Comparison of ENCODE assay signal across 18 cellular contexts in genomic region chr10:11143240-11143639, GRCh38.
DNase-seq lines count a peak whose midpoint lies in the region; ATAC-seq and TF ChIP-seq lines count a peak whose summit lies in the region.
"Had no signal": no experiment of that assay in that cellular context is flagged by ENCODE, and none has a peak within 500 bp of the region (broad histone marks: within the 10 kb centered on the region; RNA-seq: fewer than 3 reads in every experiment).

No MANE protein-coding gene starts in this region.

- DNase-seq in activated naive CD4-positive, alpha-beta T cell treated with anti-CD3 and anti-CD28 coated beads, Interleukin-2, amount 10 ng/mL, durations not matched to agents 7 days and 5 days, result no peak
- no peak for DNase-seq in activated naive CD4-positive, alpha-beta T cell treated with Interleukin-2 at 50 U/mL for 16 hours
- no peak for DNase-seq in central memory CD8-positive, alpha-beta T cell (ENCODE audit: low spot score in 2 of 2)
- no peak for DNase-seq in stimulated activated naive B cell treated with anti-CD40 and anti-IgM and Interleukin-4, amounts not matched to agents 10 μg/mL and 1 μg/mL and 100 μg/mL, for 72 hours
- DNase-seq in SHP77 (lab: John Stamatoyannopoulos, UW), result no peak
- DNase-seq: ACHN; HCEC 1CT; NCI-H187 treated with DMSO at 0.1 percent for 48 hours; SHP77 treated with DMSO at 0.1 percent for 48 hours; stimulated activated naive CD4-positive, alpha-beta T cell; uterus had no signal

- H3K9me2 ChIP-seq in OCI-LY1 (ENCODE audit: low read depth, low read length), result no peaks in the 10 kb centered on the region

- H3K27me3 ChIP-seq in OCI-LY1 (ENCODE audit: insufficient read depth, low read length), result no peaks in the 10 kb centered on the region; the same call in 1 of the 2 replicates
- H3K27me3 ChIP-seq: ascending aorta, gastroesophageal sphincter, uterus had no signal

- no peak overlapping the region for H3K9ac ChIP-seq in OCI-LY1 (ENCODE audit: low read length)

- no peak overlapping the region for H3K4me3 ChIP-seq in OCI-LY1 (ENCODE audit: low read depth, low read length, poor library complexity, severe bottlenecking)
- H3K4me3 ChIP-seq: ascending aorta, coronary artery, gastroesophageal sphincter, prostate gland, uterus had no signal

- no peaks in the 10 kb centered on the region for H4K20me1 ChIP-seq in OCI-LY1 (ENCODE audit: insufficient read depth, low read length)

- H3K4me3 Mint-ChIP-seq in activated naive CD4-positive, alpha-beta T cell treated with anti-CD3 and anti-CD28 coated beads, Interleukin-2, amount 10 ng/mL, durations not matched to agents 7 days and 5 days, result no peak overlapping the region
- no peak overlapping the region for H3K4me3 Mint-ChIP-seq in central memory CD8-positive, alpha-beta T cell
- H3K4me3 Mint-ChIP-seq in stimulated activated naive B cell treated with anti-CD40 and anti-IgM and Interleukin-4, amounts not matched to agents 10 μg/mL and 1 μg/mL and 100 μg/mL, for 72 hours, result peak overlapping the region in 1 of 2 donors; percentile 21

- ATAC-seq in central memory CD8-positive, alpha-beta T cell (replicated peaks; ENCODE audit: extremely low read depth, poor library complexity, severe bottlenecking), result no peak
- ATAC-seq in stimulated activated naive B cell treated with anti-CD40 and anti-IgM and Interleukin-4, amounts not matched to agents 10 μg/mL and 1 μg/mL and 100 μg/mL, for 72 hours (replicated peaks), result no peak
- no peak for ATAC-seq in GM18868 (IDR thresholded peaks at IDR 0.05; ENCODE audit: unreplicated experiment)
- ATAC-seq in GM21723 (IDR thresholded peaks at IDR 0.05; ENCODE audit: unreplicated experiment), result no peak
- ATAC-seq: gastroesophageal sphincter had no signal

- no peaks in the 10 kb centered on the region for H3K36me3 ChIP-seq in OCI-LY1 (ENCODE audit: insufficient read depth, low read length)
- H3K36me3 ChIP-seq: ascending aorta, gastroesophageal sphincter, prostate gland, uterus had no signal

- H3K27ac ChIP-seq in OCI-LY1 (ENCODE audit: low read depth, low read length, poor library complexity, severe bottlenecking), result peak overlapping the region; percentile 1
- H3K27ac ChIP-seq: ascending aorta, coronary artery, gastroesophageal sphincter, prostate gland, uterus had no signal

- no peaks in the 10 kb centered on the region for H3F3A ChIP-seq in OCI-LY1 (ENCODE audit: insufficient read depth, low read length)

- peaks cover 30% of the 10 kb centered on the region for H3K4me1 ChIP-seq in OCI-LY1 (ENCODE audit: insufficient read depth, low read length, severe bottlenecking)
- H3K4me1 ChIP-seq: prostate gland, uterus had no signal

- H3K27me3 Mint-ChIP-seq in activated naive CD4-positive, alpha-beta T cell treated with anti-CD3 and anti-CD28 coated beads, Interleukin-2, amount 10 ng/mL, durations not matched to agents 7 days and 5 days, result no peaks in the 10 kb centered on the region
- H3K27me3 Mint-ChIP-seq in central memory CD8-positive, alpha-beta T cell, result no peaks in the 10 kb centered on the region
- no peaks in the 10 kb centered on the region for H3K27me3 Mint-ChIP-seq in stimulated activated naive B cell treated with anti-CD40 and anti-IgM and Interleukin-4, amounts not matched to agents 10 μg/mL and 1 μg/mL and 100 μg/mL, for 72 hours

- H3K79me2 ChIP-seq in OCI-LY1 (ENCODE audit: insufficient read depth, low read length), result no peaks in the 10 kb centered on the region

- TF ChIP-seq CTCF in OCI-LY1 (IDR thresholded peaks at IDR 0.05; ENCODE audit: low read length), result no peak

- peaks cover 2% of the 10 kb centered on the region for H3K9me3 Mint-ChIP-seq in activated naive CD4-positive, alpha-beta T cell treated with anti-CD3 and anti-CD28 coated beads, Interleukin-2, amount 10 ng/mL, durations not matched to agents 7 days and 5 days
- no peaks in the 10 kb centered on the region for H3K9me3 Mint-ChIP-seq in central memory CD8-positive, alpha-beta T cell
- peaks cover 5% of the 10 kb centered on the region in 2 donors for H3K9me3 Mint-ChIP-seq in stimulated activated naive B cell treated with anti-CD40 and anti-IgM and Interleukin-4, amounts not matched to agents 10 μg/mL and 1 μg/mL and 100 μg/mL, for 72 hours

- H3K9me3 ChIP-seq in OCI-LY1 (ENCODE audit: low read length), result no peaks in the 10 kb centered on the region
- H3K9me3 ChIP-seq: ascending aorta, gastroesophageal sphincter, prostate gland, uterus had no signal

- peak overlapping the region; percentile 71; the same call in 1 of the 2 replicates for H2AFZ ChIP-seq in OCI-LY1 (ENCODE audit: low read length)

- peak overlapping the region; percentile 6; the same call in 1 of the 2 replicates for H3K4me2 ChIP-seq in OCI-LY1 (ENCODE audit: low read length)

- H3K4me1 Mint-ChIP-seq in activated naive CD4-positive, alpha-beta T cell treated with anti-CD3 and anti-CD28 coated beads, Interleukin-2, amount 10 ng/mL, durations not matched to agents 7 days and 5 days, result peaks cover 89% of the 10 kb centered on the region
- H3K4me1 Mint-ChIP-seq in central memory CD8-positive, alpha-beta T cell, result peaks cover 77% of the 10 kb centered on the region
- peaks cover 46 to 71% of the 10 kb centered on the region in 2 donors for H3K4me1 Mint-ChIP-seq in stimulated activated naive B cell treated with anti-CD40 and anti-IgM and Interleukin-4, amounts not matched to agents 10 μg/mL and 1 μg/mL and 100 μg/mL, for 72 hours

- peak overlapping the region; percentile 44 for H3K27ac Mint-ChIP-seq in activated naive CD4-positive, alpha-beta T cell treated with anti-CD3 and anti-CD28 coated beads, Interleukin-2, amount 10 ng/mL, durations not matched to agents 7 days and 5 days
- peak overlapping the region; percentile 93 for H3K27ac Mint-ChIP-seq in central memory CD8-positive, alpha-beta T cell (ENCODE audit: low read depth)
- H3K27ac Mint-ChIP-seq in stimulated activated naive B cell treated with anti-CD40 and anti-IgM and Interleukin-4, amounts not matched to agents 10 μg/mL and 1 μg/mL and 100 μg/mL, for 72 hours, result peak overlapping the region; percentile 79

- peaks cover 12% of the 10 kb centered on the region for H3K36me3 Mint-ChIP-seq in activated naive CD4-positive, alpha-beta T cell treated with anti-CD3 and anti-CD28 coated beads, Interleukin-2, amount 10 ng/mL, durations not matched to agents 7 days and 5 days
- peaks cover 11% of the 10 kb centered on the region for H3K36me3 Mint-ChIP-seq in central memory CD8-positive, alpha-beta T cell (ENCODE audit: insufficient read depth)
- H3K36me3 Mint-ChIP-seq in stimulated activated naive B cell treated with anti-CD40 and anti-IgM and Interleukin-4, amounts not matched to agents 10 μg/mL and 1 μg/mL and 100 μg/mL, for 72 hours, result peaks cover 4% of the 10 kb centered on the region in 2 donors

- CTCF ChIA-PET in activated naive CD4-positive, alpha-beta T cell treated with anti-CD3 and anti-CD28 coated beads, Interleukin-2, amount 10 ng/mL, durations not matched to agents 7 days and 5 days (lab: Charles Lee), result no interaction called here
